ENCODE assay signal across 11 cellular contexts in the genomic region with DNA sequence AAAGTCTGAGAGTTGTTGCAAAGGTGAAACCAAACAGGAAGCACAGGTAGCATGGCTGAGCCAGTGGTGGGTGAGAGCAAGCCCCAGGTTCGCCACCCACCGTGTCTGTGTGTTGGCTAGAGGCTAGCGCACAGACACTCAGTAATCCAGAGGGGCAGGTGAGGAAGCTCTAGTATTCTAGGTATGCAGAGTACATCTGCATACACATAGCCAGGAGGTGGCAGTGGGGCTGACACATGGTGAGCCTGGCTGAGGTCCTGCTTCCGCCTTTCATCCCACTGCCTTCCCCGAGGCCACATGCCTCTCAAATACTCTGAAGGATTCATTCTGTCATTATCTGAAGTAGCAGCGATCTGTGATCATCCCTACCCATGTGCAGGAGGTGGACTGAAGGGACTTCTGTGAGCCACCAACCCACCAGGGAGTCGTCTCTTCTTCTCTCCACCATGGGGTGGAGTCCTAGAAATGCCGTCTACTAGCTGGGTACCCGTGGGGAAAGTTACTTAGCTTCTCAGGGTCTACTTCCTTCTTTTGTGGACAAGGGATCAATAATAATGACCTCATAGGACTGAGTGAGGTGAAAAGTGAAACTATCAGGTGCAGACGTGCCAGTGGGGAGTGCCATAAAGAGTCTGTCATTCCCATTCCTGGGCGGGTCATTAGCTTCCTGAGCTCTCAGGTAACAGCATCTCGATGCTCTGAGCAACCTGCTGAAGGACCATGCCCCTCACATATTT. TPM values are rescaled to one million over a fixed set of nuclear protein-coding genes. Genes with fewer than 3 reads are reported as not detected.
DNase-seq lines count a peak whose midpoint lies in the region; ATAC-seq, FAIRE-seq and TF ChIP-seq lines count a peak whose summit lies in the region.
"Had no signal": no experiment of that assay in that cellular context is flagged by ENCODE, and none has a peak within 500 bp of the region (broad histone marks: within the 10 kb centered on the region; RNA-seq: fewer than 3 reads in every experiment).

No MANE protein-coding gene starts in this region.

- POLR2A ChIA-PET in activated CD4-positive, alpha-beta T cell treated with anti-CD3 and anti-CD28 coated beads, Interleukin-2, amount 10 ng/mL, durations not matched to agents 7 days and 5 days (lab: Charles Lee), result interaction anchor here (0.6 to 0.7 kb wide), 4 partner anchors 77 to 171 kb away, joined by 3 read pairs; no protein-coding TSS in a partner anchor
- POLR2A ChIA-PET in OCI-LY7 (lab: Charles Lee), result interaction anchor here (0.5 to 1.5 kb wide), 8 partner anchors 9 to 436 kb away, joined by 3 to 5 read pairs (median 3); partner anchors contain the start of gene ERN1
- POLR2A ChIA-PET in A673 (lab: Charles Lee; ENCODE audit: low non-redundant PET), result no interaction called here

- H3K4me2 ChIP-seq in OCI-LY7 (ENCODE audit: low read length), result peak overlapping the region; percentile 16; the same call in 1 of the 2 replicates
- H3K4me2 ChIP-seq: BLaER1 had no signal

- peaks cover 61% of the 10 kb centered on the region for H3K4me1 Mint-ChIP-seq in activated CD4-positive, alpha-beta T cell treated with anti-CD3 and anti-CD28 coated beads, Interleukin-2, amount 10 ng/mL, durations not matched to agents 7 days and 5 days

- TF ChIP-seq POLR2A in spleen (IDR thresholded peaks at IDR 0.05), result no peak

- H3K9ac ChIP-seq in kidney (ENCODE audit: low read length in 2 of 2), result no peak overlapping the region
- H3K9ac ChIP-seq: BLaER1 had no signal

- no peak overlapping the region for H3K4me3 ChIP-seq in OCI-LY7 (ENCODE audit: low read depth, low read length, poor library complexity, severe bottlenecking)
- H3K4me3 ChIP-seq in spleen, result no peak overlapping the region
- no peak overlapping the region for H3K4me3 ChIP-seq in kidney (ENCODE audit: low read length in 2 of 2)
- no peak overlapping the region for H3K4me3 ChIP-seq in A673 (ENCODE audit: low read depth, low read length, poor library complexity, severe bottlenecking)
- H3K4me3 ChIP-seq: BLaER1, breast epithelium had no signal

- no peaks in the 10 kb centered on the region for H3K27me3 ChIP-seq in spleen (replicated peaks in 1 of 7)
- H3K27me3 ChIP-seq in A673 (replicated peaks; ENCODE audit: insufficient read depth, low read depth, low read length, poor library complexity), result no peaks in the 10 kb centered on the region
- H3K27me3 ChIP-seq: BLaER1, breast epithelium had no signal

- H3K9me3 Mint-ChIP-seq in activated CD4-positive, alpha-beta T cell treated with anti-CD3 and anti-CD28 coated beads, Interleukin-2, amount 10 ng/mL, durations not matched to agents 7 days and 5 days, result no peaks in the 10 kb centered on the region

- BruUV-seq in OCI-LY7 (replicated peaks; lab: Mats Ljungman, UMichigan), result no TSS peak
- BruUV-seq in A673 (replicated peaks; lab: Mats Ljungman, UMichigan), result no TSS peak

- no peaks in the 10 kb centered on the region for H3K9me3 ChIP-seq in OCI-LY7 (ENCODE audit: low read length)
- H3K9me3 ChIP-seq in spleen, result no peaks in the 10 kb centered on the region
- no peaks in the 10 kb centered on the region for H3K9me3 ChIP-seq in kidney (ENCODE audit: control insufficient read depth in 1 of 2, low read length in 2 of 2)
- no peaks in the 10 kb centered on the region for H3K9me3 ChIP-seq in A673 (ENCODE audit: low read depth, low read length, poor library complexity, severe bottlenecking)
- H3K9me3 ChIP-seq: BLaER1, breast epithelium had no signal

- FAIRE-seq in kidney (lab: Jason Lieb, UNC), result no peak

- no peaks in the 10 kb centered on the region for H3K79me2 ChIP-seq in OCI-LY7 (ENCODE audit: insufficient read depth, low read depth, low read length)

- WGBS in spleen, 5 donors, result 66 to 82% (median 73%) methylated on average over 11 to 12 of the region's 12 CpGs

- CTCF ChIA-PET in activated CD4-positive, alpha-beta T cell treated with anti-CD3 and anti-CD28 coated beads, Interleukin-2, amount 10 ng/mL, durations not matched to agents 7 days and 5 days (lab: Charles Lee), result interaction anchor here (0.6 to 1.7 kb wide), 11 partner anchors 10 to 208 kb away, joined by 3 to 5 read pairs (median 3); partner anchors contain the start of gene CD79B
- CTCF ChIA-PET in OCI-LY7 (lab: Charles Lee; ENCODE audit: unreplicated experiment) (interaction anchor here (1.2 to 1.5 kb wide), 4 partner anchors 18 to 77 kb away, joined by 4 to 6 read pairs (median 6); no protein-coding TSS in a partner anchor), A673 (lab: Charles Lee) (no interaction called here)

- DNase-seq in activated CD4-positive, alpha-beta T cell treated with anti-CD3 and anti-CD28 coated beads, Interleukin-2, amount 10 ng/mL, durations not matched to agents 7 days and 5 days, result no peak
- no peak for DNase-seq in activated CD4-positive, alpha-beta T cell treated with anti-CD3 and anti-CD28 coated beads, Interleukin-2, amount 50 U/mL, for 48 hours
- DNase-seq in OCI-LY7 (ENCODE audit: low spot score) (peak; percentile 25), spleen (no peak), DMS79 (lab: John Stamatoyannopoulos, UW) (no peak), kidney (no peak), A673 (ENCODE audit: low spot score) (no peak)
- DNase-seq: NCI-H1436 treated with DMSO at 0.1 percent for 48 hours had no signal

- intact Hi-C loops in OCI-LY7 (cut with micrococcal nuclease; ENCODE audit: unreplicated experiment) (no loop called here), spleen (cut with DNase I; ENCODE audit: low total_unique reads) (no loop called here), kidney (cut with DNase I) (no loop called here), A673 (cut with micrococcal nuclease; ENCODE audit: unreplicated experiment) (no loop called here)

- peak overlapping the region; percentile 31 for H3K27ac ChIP-seq in OCI-LY7 (ENCODE audit: low read depth, low read length, poor library complexity, severe bottlenecking)
- peak overlapping the region in 5 of 8 donors; percentile 39 to 54 (median 49) for H3K27ac ChIP-seq in spleen
- no peak overlapping the region for H3K27ac ChIP-seq in kidney (ENCODE audit: low read depth in 2 of 2, low read length in 2 of 2)
- no peak overlapping the region for H3K27ac ChIP-seq in A673 (ENCODE audit: low read depth, low read length, poor library complexity, severe bottlenecking)
- H3K27ac ChIP-seq: BLaER1 had no signal

- no peak overlapping the region for H2AFZ ChIP-seq in OCI-LY7 (ENCODE audit: low read length)

- H3K36me3 ChIP-seq in OCI-LY7 (ENCODE audit: insufficient read depth, low read length) (peaks cover 56% of the 10 kb centered on the region), spleen (peaks cover 0 to 100% (median 65%) of the 10 kb centered on the region in 6 donors), kidney (ENCODE audit: control insufficient read depth in 1 of 2, insufficient read depth in 2 of 2, low read length in 2 of 2) (peaks cover 5 to 36% of the 10 kb centered on the region in 2 donors), A673 (ENCODE audit: insufficient read depth, low read length, poor library complexity, severe bottlenecking) (no peaks in the 10 kb centered on the region)
- H3K36me3 ChIP-seq: breast epithelium had no signal

- peaks cover 54% of the 10 kb centered on the region for H3K4me1 ChIP-seq in OCI-LY7 (ENCODE audit: insufficient read depth, low read length, poor library complexity, severe bottlenecking)
- H3K4me1 ChIP-seq in spleen, result peaks cover 0 to 46% (median 18%) of the 10 kb centered on the region in 6 donors
- no peaks in the 10 kb centered on the region for H3K4me1 ChIP-seq in kidney (ENCODE audit: control insufficient read depth in 1 of 2, insufficient read depth in 1 of 2, low read depth in 1 of 2, low read length in 2 of 2)
- H3K4me1 ChIP-seq in A673 (ENCODE audit: insufficient read depth, low read length, poor library complexity, severe bottlenecking), result no peaks in the 10 kb centered on the region

- H3K4me3 Mint-ChIP-seq in activated CD4-positive, alpha-beta T cell treated with anti-CD3 and anti-CD28 coated beads, Interleukin-2, amount 10 ng/mL, durations not matched to agents 7 days and 5 days, result no peak overlapping the region

- H3K27me3 Mint-ChIP-seq in activated CD4-positive, alpha-beta T cell treated with anti-CD3 and anti-CD28 coated beads, Interleukin-2, amount 10 ng/mL, durations not matched to agents 7 days and 5 days, result no peaks in the 10 kb centered on the region

- peak; percentile 78 for ATAC-seq in HG02798 (IDR thresholded peaks at IDR 0.05; ENCODE audit: poor library complexity, unreplicated experiment)

- peaks cover 87% of the 10 kb centered on the region for H3K36me3 Mint-ChIP-seq in activated CD4-positive, alpha-beta T cell treated with anti-CD3 and anti-CD28 coated beads, Interleukin-2, amount 10 ng/mL, durations not matched to agents 7 days and 5 days (ENCODE audit: low read depth)

- TF ChIP-seq CTCF in OCI-LY7 (conservative IDR thresholded peaks at IDR 0.05; ENCODE audit: low read length), result no peak
- TF ChIP-seq CTCF in spleen (IDR thresholded peaks at IDR 0.05 in 8 of 11, conservative IDR thresholded peaks at IDR 0.05 in 3 of 11), result no peak
- TF ChIP-seq CTCF in kidney (IDR thresholded peaks at IDR 0.05; ENCODE audit: borderline replicate concordance, extremely low read depth, insufficient read depth), result no peak
- no peak for TF ChIP-seq CTCF in A673 (conservative IDR thresholded peaks at IDR 0.05; ENCODE audit: low read depth, low read length)

- H3K9me2 ChIP-seq in OCI-LY7 (ENCODE audit: insufficient read depth, low read length), result no peaks in the 10 kb centered on the region

- no peaks in the 10 kb centered on the region for H4K20me1 ChIP-seq in OCI-LY7 (ENCODE audit: insufficient read depth, low read length)
- H4K20me1 ChIP-seq: BLaER1 had no signal

- H3K27ac Mint-ChIP-seq in activated CD4-positive, alpha-beta T cell treated with anti-CD3 and anti-CD28 coated beads, Interleukin-2, amount 10 ng/mL, durations not matched to agents 7 days and 5 days, result peak overlapping the region; percentile 73

RNA-seq across cellular contexts. Expression of gene ICAM2, which starts 36.0 kb away (rescaled TPM):
- 100 to 1,000 TPM; 113 to 116 TPM for total RNA-seq in activated CD4-positive, alpha-beta T cell treated with anti-CD3 and anti-CD28 coated beads, Interleukin-2, amount 10 ng/mL, durations not matched to agents 7 days and 5 days
- 76.4 and 112 TPM in 2 replicates for total RNA-seq in OCI-LY7 (2014; rRNA removed; shearing (Covaris generic))
- total RNA-seq in OCI-LY7 (2022), result 79.1 and 88.7 TPM in 2 replicates
- 100 to 1,000 TPM; 136 to 412 (median 275) TPM for total RNA-seq in spleen
- 100 to 1,000 TPM in 1 of 3 donors, 10 to 100 TPM in 2; 79.2 to 108 (median 86.7) TPM for polyA plus RNA-seq in spleen
- total RNA-seq in kidney, result 38.8 TPM
- 55.8 TPM for polyA plus RNA-seq in kidney (ENCODE audit: insufficient read depth, low read depth, low replicate concordance)
- 0.99 and 1.2 TPM in 2 replicates for total RNA-seq in A673 (2021)

RNA-seq across cellular contexts. Expression of gene PRR29, which starts 58.3 kb away (rescaled TPM):
- 1 to 10 TPM; 3.8 TPM for total RNA-seq in activated CD4-positive, alpha-beta T cell treated with anti-CD3 and anti-CD28 coated beads, Interleukin-2, amount 10 ng/mL, durations not matched to agents 7 days and 5 days
- 0.16 TPM in 1 of 2 replicates, not detected in the other for total RNA-seq in OCI-LY7 (2014; rRNA removed; shearing (Covaris generic))
- total RNA-seq in OCI-LY7 (2022) (0.29 TPM in 1 of 2 replicates, not detected in the other), spleen (1 to 10 TPM; 1.6 to 9.1 (median 3.5) TPM), kidney (4.4 TPM), A673 (2021) (0.37 TPM in 1 of 2 replicates, not detected in the other)
- polyA plus RNA-seq in spleen (1 to 10 TPM in 1 of 3 donors, under 1 TPM in 2; 0.65 to 3.6 (median 0.73) TPM), kidney (ENCODE audit: insufficient read depth, low read depth, low replicate concordance) (1.2 TPM)

Comparison
In these comparisons a context has a peak if more than half of its experiments do, and no peak if none do; other contexts are left out.
1. H3K27ac ChIP-seq: peak in OCI-LY7 (single experiment) and spleen (5 of 8); none in kidney (0 of 2) and A673 (single experiment).
2. RNA of gene ICAM2, which starts 36.0 kb away (total RNA-seq): 136 to 412 TPM in spleen, 113 to 116 TPM in activated CD4-positive, alpha-beta T cell treated with anti-CD3 and anti-CD28 coated beads, Interleukin-2, amount 10 ng/mL, durations not matched to agents 7 days and 5 days, 76.4 to 112 TPM in OCI-LY7 and 38.8 TPM in kidney (single experiment); 0.99 to 1.2 TPM in A673; every median in the first group is over 10 times any median in the second.